16 cellular contexts compared by ENCODE assay signal in the genomic region with DNA sequence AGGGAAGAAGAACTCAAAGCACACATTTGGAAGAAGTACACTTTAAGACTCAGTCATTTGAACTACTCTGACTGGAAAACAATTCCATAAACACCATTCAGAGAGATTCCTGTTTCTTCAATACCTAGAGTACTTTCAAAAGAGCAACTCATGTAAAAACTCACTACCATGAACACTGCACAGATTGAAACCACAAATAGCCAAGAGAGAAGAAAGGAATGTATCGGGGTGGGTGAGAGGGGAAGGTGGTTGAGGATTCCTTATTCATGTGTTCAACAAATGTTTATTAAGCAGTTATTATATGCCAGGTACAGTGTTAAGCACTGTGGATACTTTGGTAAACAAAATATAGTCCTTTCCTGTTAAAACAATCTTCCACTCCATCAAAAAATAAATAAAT.
DNase-seq lines count a peak whose midpoint lies in the region; ATAC-seq, FAIRE-seq and TF ChIP-seq lines count a peak whose summit lies in the region.
"Had no signal": no experiment of that assay in that cellular context is flagged by ENCODE, and none has a peak within 500 bp of the region (broad histone marks: within the 10 kb centered on the region; RNA-seq: fewer than 3 reads in every experiment).

No MANE protein-coding gene starts in this region.

- no peaks in the 10 kb centered on the region for H4K20me1 ChIP-seq in osteoblast (ENCODE audit: insufficient read depth, low read length)

- H3K36me3 ChIP-seq in osteoblast (ENCODE audit: insufficient read depth, low read length) = no peaks in the 10 kb centered on the region
- H3K36me3 ChIP-seq in upper lobe of left lung = no peaks in the 10 kb centered on the region
- H3K36me3 ChIP-seq: esophagus squamous epithelium, neural progenitor cell, uterus had no signal

- H3K27ac ChIP-seq in osteoblast (ENCODE audit: low read depth, low read length) (peak overlapping the region; percentile 4), upper lobe of left lung (no peak overlapping the region)
- H3K27ac ChIP-seq: BLaER1, esophagus squamous epithelium, neural progenitor cell, uterus had no signal

- no peaks in the 10 kb centered on the region for H3K9me3 ChIP-seq in osteoblast (ENCODE audit: low read depth, low read length)
- no peaks in the 10 kb centered on the region for H3K9me3 ChIP-seq in upper lobe of left lung
- H3K9me3 ChIP-seq: BLaER1, esophagus squamous epithelium, uterus had no signal

- no peak for ATAC-seq in upper lobe of left lung (ENCODE audit: low FRiP score in 2 of 2)
- no peak for ATAC-seq in HG03175 (IDR thresholded peaks at IDR 0.05; ENCODE audit: unreplicated experiment)
- no peak for ATAC-seq in stimulated activated naive B cell treated with anti-CD40 and anti-IgM and Interleukin-4, amounts not matched to agents 10 μg/mL and 1 μg/mL and 100 μg/mL, for 72 hours (replicated peaks)
- ATAC-seq: activated CD8-positive, alpha-beta T cell treated with anti-CD3 and anti-CD28 coated beads for 36 hours had no signal

- TF ChIP-seq POLR2A in upper lobe of left lung (IDR thresholded peaks at IDR 0.05) = no peak

- TF ChIP-seq EP300 in upper lobe of left lung (IDR thresholded peaks at IDR 0.05) = no peak

- FAIRE-seq in RCC 7860 (lab: Jason Lieb, UNC) = peak; percentile 95

- no peak overlapping the region for H3K27ac Mint-ChIP-seq in stimulated activated naive B cell treated with anti-CD40 and anti-IgM and Interleukin-4, amounts not matched to agents 10 μg/mL and 1 μg/mL and 100 μg/mL, for 72 hours
- H3K27ac Mint-ChIP-seq: activated CD8-positive, alpha-beta T cell treated with anti-CD3 and anti-CD28 coated beads for 36 hours; neural progenitor cell had no signal

- no peaks in the 10 kb centered on the region for H3K9me3 Mint-ChIP-seq in stimulated activated naive B cell treated with anti-CD40 and anti-IgM and Interleukin-4, amounts not matched to agents 10 μg/mL and 1 μg/mL and 100 μg/mL, for 72 hours
- H3K9me3 Mint-ChIP-seq: activated CD8-positive, alpha-beta T cell treated with anti-CD3 and anti-CD28 coated beads for 36 hours; neural progenitor cell had no signal

- no peak overlapping the region for H3K4me3 Mint-ChIP-seq in stimulated activated naive B cell treated with anti-CD40 and anti-IgM and Interleukin-4, amounts not matched to agents 10 μg/mL and 1 μg/mL and 100 μg/mL, for 72 hours
- H3K4me3 Mint-ChIP-seq: activated CD8-positive, alpha-beta T cell treated with anti-CD3 and anti-CD28 coated beads for 36 hours; neural progenitor cell had no signal

- 48 to 94% methylated on average over 1 of the region's 1 CpG for WGBS in upper lobe of left lung, 2 donors

- H2AFZ ChIP-seq in osteoblast (ENCODE audit: low read length) = no peak overlapping the region
- H2AFZ ChIP-seq: neural progenitor cell had no signal

- peaks cover 87% of the 10 kb centered on the region for H3K79me2 ChIP-seq in osteoblast (ENCODE audit: insufficient read depth, low read length)

- H3K27me3 ChIP-seq in osteoblast (ENCODE audit: insufficient read depth, low read length) (no peaks in the 10 kb centered on the region), upper lobe of left lung (no peaks in the 10 kb centered on the region)
- H3K27me3 ChIP-seq: BLaER1, esophagus squamous epithelium, uterus had no signal

- TF ChIP-seq CTCF in fibroblast of mammary gland (conservative IDR thresholded peaks at IDR 0.05; ENCODE audit: control insufficient read depth, insufficient read depth, low read depth, low read length) = no peak
- TF ChIP-seq CTCF in osteoblast (IDR thresholded peaks at IDR 0.05; ENCODE audit: extremely low read depth, low read depth, low read length) = no peak
- TF ChIP-seq CTCF in upper lobe of left lung (IDR thresholded peaks at IDR 0.05) = no peak

- no peaks in the 10 kb centered on the region for H3K27me3 Mint-ChIP-seq in stimulated activated naive B cell treated with anti-CD40 and anti-IgM and Interleukin-4, amounts not matched to agents 10 μg/mL and 1 μg/mL and 100 μg/mL, for 72 hours
- H3K27me3 Mint-ChIP-seq: activated CD8-positive, alpha-beta T cell treated with anti-CD3 and anti-CD28 coated beads for 36 hours had no signal

- peak; percentile 35 for DNase-seq in Daoy (ENCODE audit: low read depth)
- peak; percentile 77 for DNase-seq in RCC 7860 (ENCODE audit: low spot score)
- DNase-seq in fibroblast of mammary gland (ENCODE audit: low read depth) = peak; percentile 52
- no peak for DNase-seq in osteoblast (ENCODE audit: insufficient read length, low spot score, missing footprints)
- no peak for DNase-seq in upper lobe of left lung
- DNase-seq in NCI-H2107 (lab: John Stamatoyannopoulos, UW) = no peak
- DNase-seq in stimulated activated naive B cell treated with anti-CD40 and anti-IgM and Interleukin-4, amounts not matched to agents 10 μg/mL and 1 μg/mL and 100 μg/mL, for 72 hours = no peak
- DNase-seq: activated CD8-positive, alpha-beta T cell treated with anti-CD3 and anti-CD28 coated beads for 36 hours; esophagus squamous epithelium; NCI-H1930; stimulated activated naive CD4-positive, alpha-beta T cell; SW 1271; uterus had no signal

- H3K4me3 ChIP-seq in fibroblast of mammary gland (ENCODE audit: control insufficient read depth, low read depth, low read length) = no peak overlapping the region
- H3K4me3 ChIP-seq in osteoblast (ENCODE audit: insufficient read depth, low read length) = no peak overlapping the region
- H3K4me3 ChIP-seq in upper lobe of left lung = no peak overlapping the region
- H3K4me3 ChIP-seq: BLaER1, esophagus squamous epithelium, neural progenitor cell, uterus had no signal

- H3K4me2 ChIP-seq in osteoblast (ENCODE audit: insufficient read depth, low read length) = peak overlapping the region; percentile 34
- H3K4me2 ChIP-seq: BLaER1, neural progenitor cell had no signal

- peaks cover 23 to 49% of the 10 kb centered on the region in 2 donors for H3K4me1 Mint-ChIP-seq in stimulated activated naive B cell treated with anti-CD40 and anti-IgM and Interleukin-4, amounts not matched to agents 10 μg/mL and 1 μg/mL and 100 μg/mL, for 72 hours

- peaks cover 53% of the 10 kb centered on the region for H3K4me1 ChIP-seq in osteoblast (ENCODE audit: insufficient read depth, low read length)
- H3K4me1 ChIP-seq in upper lobe of left lung = peaks cover 8 to 21% (median 12%) of the 10 kb centered on the region in 4 donors

- H3K36me3 Mint-ChIP-seq in stimulated activated naive B cell treated with anti-CD40 and anti-IgM and Interleukin-4, amounts not matched to agents 10 μg/mL and 1 μg/mL and 100 μg/mL, for 72 hours = peaks cover 6 to 20% of the 10 kb centered on the region in 2 donors

Comparison
In these comparisons a context has a peak if more than half of its experiments do, and no peak if none do; other contexts are left out.
1. DNase-seq: peak in Daoy (single experiment), RCC 7860 (single experiment) and fibroblast of mammary gland (single experiment); none in osteoblast (single experiment), upper lobe of left lung (0 of 2), NCI-H2107 (single experiment) and stimulated activated naive B cell treated with anti-CD40 and anti-IgM and Interleukin-4, amounts not matched to agents 10 μg/mL and 1 μg/mL and 100 μg/mL, for 72 hours (single experiment).